In the genomic region with DNA sequence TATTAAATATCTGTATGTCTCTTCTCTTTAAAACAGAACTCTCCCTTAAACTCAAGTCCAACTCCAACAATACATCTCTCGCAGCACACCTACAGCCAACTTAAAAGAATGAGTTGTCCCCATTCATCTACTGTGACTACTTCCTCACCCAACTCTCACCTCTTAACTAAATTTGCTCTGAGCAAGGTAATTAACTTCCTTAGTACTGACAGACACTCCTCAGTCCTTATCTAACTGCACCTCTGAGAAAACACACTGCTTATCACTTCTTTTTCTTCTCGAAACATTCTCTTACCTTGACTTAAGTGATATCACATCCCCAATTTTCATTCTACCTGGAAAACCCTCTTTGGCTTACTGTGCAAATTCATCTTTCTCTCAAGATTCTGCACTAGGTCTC, we compare ENCODE assay signal across 1 cellular context.
TF ChIP-seq lines count a peak whose summit lies in the region.

No MANE protein-coding gene starts in this region.

TF ChIP-seq in K562, 482 proteins besides CTCF, POLR2A, EP300 and RAD21 (continued from another document):
- no peak for TF ChIP-seq ZNF407 (IDR thresholded peaks at IDR 0.05; ENCODE audit: low read depth)
- no peak for TF ChIP-seq MTA1 (IDR thresholded peaks at IDR 0.05; ENCODE audit: borderline replicate concordance)
